In genomic region chr16:66750279-66751134, GRCh38 we compare ENCODE assay signal across 8 cellular contexts.
A peak's percentile ranks its signal among the peaks of the same experiment; 100 is the strongest.
DNase-seq lines count a peak whose midpoint lies in the region; ATAC-seq and TF ChIP-seq lines count a peak whose summit lies in the region.

No MANE protein-coding gene starts in this region.

- H3K4me1 ChIP-seq in NT2/D1 (ENCODE audit: insufficient read depth, insufficient read length) (peaks cover 8% of the 10 kb centered on the region), duodenal mucosa (ENCODE audit: control insufficient read depth in 1 of 2, insufficient read depth in 2 of 2, low read length in 2 of 2) (peaks cover 26 to 30% of the 10 kb centered on the region in 2 donors)

- H3K27me3 Mint-ChIP-seq in nephron (ENCODE audit: low read depth): peaks cover 14% of the 10 kb centered on the region

- H3K4me3 ChIP-seq in NT2/D1 (ENCODE audit: insufficient read length, low read depth) (peak overlapping the region; percentile 97), duodenal mucosa (ENCODE audit: low read depth in 1 of 2, low read length in 2 of 2) (peak overlapping the region; percentile 90 to 93)

- H3K36me3 ChIP-seq in NT2/D1 (ENCODE audit: insufficient read depth, insufficient read length, low read length) (peaks cover 53% of the 10 kb centered on the region), duodenal mucosa (ENCODE audit: control insufficient read depth in 1 of 2, insufficient read depth in 2 of 2, low read length in 2 of 2) (peaks cover 9 to 24% of the 10 kb centered on the region in 2 donors)

- H3K27ac ChIP-seq in duodenal mucosa (ENCODE audit: low read depth, low read length): peak overlapping the region; percentile 90

- no peak for TF ChIP-seq CTCF in nephron (IDR thresholded peaks at IDR 0.05; ENCODE audit: unreplicated experiment in 3 of 3)

- no peaks in the 10 kb centered on the region for H3K9me3 Mint-ChIP-seq in nephron

- H3K9ac ChIP-seq in NT2/D1 (ENCODE audit: insufficient read length, low read depth): peak overlapping the region; percentile 97
- H3K9ac ChIP-seq in duodenal mucosa (ENCODE audit: low read depth in 1 of 2, low read length in 2 of 2): peak overlapping the region; percentile 83 to 91

- H3K36me3 Mint-ChIP-seq in nephron (ENCODE audit: low read depth): peaks cover 34% of the 10 kb centered on the region

- peaks cover 31% of the 10 kb centered on the region for H3K4me1 Mint-ChIP-seq in nephron

- peak overlapping the region; percentile 86 to 91 (median 91) for H3K4me3 Mint-ChIP-seq in nephron

- H3K27ac Mint-ChIP-seq in nephron: peak overlapping the region; percentile 68 to 98 (median 87)

- H3K9me3 ChIP-seq in NT2/D1 (ENCODE audit: insufficient read depth, low read length) (no peaks in the 10 kb centered on the region), duodenal mucosa (ENCODE audit: control insufficient read depth in 1 of 2, low read length in 2 of 2) (no peaks in the 10 kb centered on the region)

- DNase-seq in NT2/D1 (ENCODE audit: low read depth, low spot score) (no peak), NCI-H446 (lab: John Stamatoyannopoulos, UW) (no peak), Kasumi-1 (lab: John Stamatoyannopoulos, UW) (no peak), NCI-H446 treated with DMSO at 0.1 percent for 48 hours (lab: John Stamatoyannopoulos, UW) (no peak)
- DNase-seq in stimulated activated CD4-positive, alpha-beta T cell treated with anti-CD3 and anti-CD28 coated beads, Interleukin-1b, Interleukin-23, amount 100 ng/mL, for 48 hours: no peak

- peak; percentile 3 for ATAC-seq in GM19438 (IDR thresholded peaks at IDR 0.05; ENCODE audit: low read depth, unreplicated experiment)

- H3K27me3 ChIP-seq in NT2/D1 (ENCODE audit: insufficient read depth, insufficient read length) (peaks cover 16% of the 10 kb centered on the region), duodenal mucosa (ENCODE audit: control insufficient read depth in 1 of 2, insufficient read depth in 2 of 2, low read length in 2 of 2) (no peaks in the 10 kb centered on the region)
